ENCODE assay signal across 8 cellular contexts in genomic region chr4:22237155-22237751, GRCh38.
A peak's percentile ranks its signal among the peaks of the same experiment; 100 is the strongest.
DNase-seq lines count a peak whose midpoint lies in the region; ATAC-seq and TF ChIP-seq lines count a peak whose summit lies in the region.

No MANE protein-coding gene starts in this region.

- intact Hi-C loops in activated naive CD4-positive, alpha-beta T cell treated with anti-CD3 and anti-CD28 coated beads for 36 hours (cut with micrococcal nuclease), result loop anchor here (1.0 to 5.0 kb wide), 3 partner anchors 152 to 454 kb away; no protein-coding TSS in a partner anchor
- intact Hi-C loops in left colon (cut with DNase I, micrococcal nuclease) (no loop called here), esophagus muscularis mucosa (cut with DNase I) (no loop called here)

- peaks cover 4% of the 10 kb centered on the region for H3K27me3 Mint-ChIP-seq in activated naive CD4-positive, alpha-beta T cell treated with anti-CD3 and anti-CD28 coated beads for 36 hours (ENCODE audit: low read depth)

- H3K9me3 ChIP-seq in OCI-LY1 (ENCODE audit: low read length) (no peaks in the 10 kb centered on the region), esophagus muscularis mucosa (peaks cover 0 to 8% (median under 1%) of the 10 kb centered on the region in 4 donors)

- H2AFZ ChIP-seq in OCI-LY1 (ENCODE audit: low read length), result no peak overlapping the region

- peak; percentile 75 for ATAC-seq in left colon

- H3K4me1 ChIP-seq in OCI-LY1 (ENCODE audit: insufficient read depth, low read length, severe bottlenecking), result no peaks in the 10 kb centered on the region
- no peaks in the 10 kb centered on the region for H3K4me1 ChIP-seq in esophagus muscularis mucosa

- DNase-seq in activated naive CD4-positive, alpha-beta T cell treated with anti-CD3 and anti-CD28 coated beads for 36 hours, result peak; percentile 70
- DNase-seq in left colon (peak; percentile 79 to 85), NCI-H1048 (lab: John Stamatoyannopoulos, UW) (no peak), NCI-H2171 (lab: John Stamatoyannopoulos, UW) (no peak), esophagus muscularis mucosa (ENCODE audit: extremely low spot score) (no peak)
- peak; percentile 69 for DNase-seq in stimulated activated CD8-positive, alpha-beta memory T cell treated with anti-CD3 and anti-CD28 coated beads, Interleukin-4, amount 100 ng/mL, for 48 hours

- H3K4me3 ChIP-seq in OCI-LY1 (ENCODE audit: low read depth, low read length, poor library complexity, severe bottlenecking) (no peak overlapping the region), esophagus muscularis mucosa (no peak overlapping the region)

- H3K36me3 ChIP-seq in OCI-LY1 (ENCODE audit: insufficient read depth, low read length) (no peaks in the 10 kb centered on the region), esophagus muscularis mucosa (no peaks in the 10 kb centered on the region)

- CTCF ChIA-PET in activated naive CD4-positive, alpha-beta T cell treated with anti-CD3 and anti-CD28 coated beads for 36 hours (lab: Charles Lee), result interaction anchor here (0.6 to 1.4 kb wide), 4 partner anchors 23 to 1350 kb away, joined by 3 to 8 read pairs (median 4); no protein-coding TSS in a partner anchor

- no peaks in the 10 kb centered on the region for H3K4me1 Mint-ChIP-seq in activated naive CD4-positive, alpha-beta T cell treated with anti-CD3 and anti-CD28 coated beads for 36 hours (ENCODE audit: low read depth)

- H3K27me3 ChIP-seq in OCI-LY1 (ENCODE audit: insufficient read depth, low read length) (no peaks in the 10 kb centered on the region), esophagus muscularis mucosa (peaks cover 0 to 7% (median 0%) of the 10 kb centered on the region in 4 donors)

- peaks cover 4% of the 10 kb centered on the region for H3K9me3 Mint-ChIP-seq in activated naive CD4-positive, alpha-beta T cell treated with anti-CD3 and anti-CD28 coated beads for 36 hours

- no peak for TF ChIP-seq EP300 in esophagus muscularis mucosa (IDR thresholded peaks at IDR 0.05)

- TF ChIP-seq CTCF in GM12872 (IDR thresholded peaks at IDR 0.05; ENCODE audit: insufficient read depth, low read depth, low read length), result peak; percentile 52
- peak; percentile 37; the same call in 1 of the 2 replicates for TF ChIP-seq CTCF in OCI-LY1 (IDR thresholded peaks at IDR 0.05; ENCODE audit: low read length)
- TF ChIP-seq CTCF in esophagus muscularis mucosa (IDR thresholded peaks at IDR 0.05), result no peak

- no peak overlapping the region for H3K4me3 Mint-ChIP-seq in activated naive CD4-positive, alpha-beta T cell treated with anti-CD3 and anti-CD28 coated beads for 36 hours

- TF ChIP-seq POLR2A in esophagus muscularis mucosa (IDR thresholded peaks at IDR 0.05; ENCODE audit: low read depth), result no peak

- H3K27ac Mint-ChIP-seq in activated naive CD4-positive, alpha-beta T cell treated with anti-CD3 and anti-CD28 coated beads for 36 hours, result no peak overlapping the region

- no peaks in the 10 kb centered on the region for H3F3A ChIP-seq in OCI-LY1 (ENCODE audit: insufficient read depth, low read length)

- H3K9ac ChIP-seq in OCI-LY1 (ENCODE audit: low read length), result no peak overlapping the region

- WGBS in esophagus muscularis mucosa, result 21% methylated on average over 3 of the region's 4 CpGs

- H3K79me2 ChIP-seq in OCI-LY1 (ENCODE audit: insufficient read depth, low read length), result no peaks in the 10 kb centered on the region

- no peaks in the 10 kb centered on the region for H3K9me2 ChIP-seq in OCI-LY1 (ENCODE audit: low read depth, low read length)

- H3K4me2 ChIP-seq in OCI-LY1 (ENCODE audit: low read length), result no peak overlapping the region

- H4K20me1 ChIP-seq in OCI-LY1 (ENCODE audit: insufficient read depth, low read length), result no peaks in the 10 kb centered on the region

- no peak overlapping the region for H3K27ac ChIP-seq in OCI-LY1 (ENCODE audit: low read depth, low read length, poor library complexity, severe bottlenecking)
- H3K27ac ChIP-seq in esophagus muscularis mucosa (replicated peaks in 1 of 4), result no peak overlapping the region

- no peaks in the 10 kb centered on the region for H3K36me3 Mint-ChIP-seq in activated naive CD4-positive, alpha-beta T cell treated with anti-CD3 and anti-CD28 coated beads for 36 hours (ENCODE audit: low read depth)

Comparison
In these comparisons a context has a peak if more than half of its experiments do, and no peak if none do; other contexts are left out.
1. CTCF ChIP-seq: peak in GM12872 (single experiment) and OCI-LY1 (single experiment); none in esophagus muscularis mucosa (0 of 3).
2. DNase-seq: peak in activated naive CD4-positive, alpha-beta T cell treated with anti-CD3 and anti-CD28 coated beads for 36 hours (single experiment), left colon (2 of 2) and stimulated activated CD8-positive, alpha-beta memory T cell treated with anti-CD3 and anti-CD28 coated beads, Interleukin-4, amount 100 ng/mL, for 48 hours (single experiment); none in NCI-H1048 (single experiment), NCI-H2171 (single experiment) and esophagus muscularis mucosa (single experiment).